Comparison of ENCODE assay signal across 10 cellular contexts in the genomic region with DNA sequence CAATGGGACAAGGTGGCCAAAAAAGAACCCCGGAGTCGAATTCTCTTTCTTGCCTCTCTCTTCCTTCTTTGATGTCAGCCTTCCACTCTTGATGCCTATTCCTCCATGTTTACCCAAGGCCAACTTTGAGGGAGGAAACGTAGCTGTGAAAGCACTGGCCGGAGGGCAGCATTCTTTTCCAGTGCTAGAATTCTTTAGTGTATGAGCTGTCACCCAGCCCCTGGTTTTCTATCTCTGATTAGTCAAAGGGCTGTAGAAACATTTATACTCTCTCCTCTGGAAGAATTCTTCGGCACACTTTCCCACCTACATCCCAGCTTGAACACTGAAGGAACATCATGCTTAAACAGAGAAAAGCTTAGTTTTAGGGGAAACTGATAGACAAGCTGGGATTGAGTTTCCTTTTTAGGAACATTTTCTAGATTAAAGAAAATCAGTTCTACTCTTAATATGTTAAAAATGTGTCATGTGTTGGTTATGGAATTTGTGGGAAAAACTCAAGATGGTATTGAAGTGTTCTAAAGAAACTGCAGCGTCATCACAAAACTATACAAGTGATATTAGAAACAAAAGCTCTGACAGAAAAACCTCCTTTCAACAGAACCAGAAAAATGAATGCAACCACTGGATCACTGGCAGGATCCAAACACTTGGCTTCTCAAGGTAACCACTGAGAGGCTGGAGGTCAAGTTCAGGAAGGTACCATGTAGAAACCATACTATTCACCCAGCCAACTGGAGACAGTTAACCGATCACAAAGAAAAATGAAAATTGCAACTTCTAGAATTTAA. TPM values are rescaled to one million over a fixed set of nuclear protein-coding genes. Genes with fewer than 3 reads are reported as not detected.
DNase-seq lines count a peak whose midpoint lies in the region; ATAC-seq, FAIRE-seq and TF ChIP-seq lines count a peak whose summit lies in the region.
"Had no signal": no experiment of that assay in that cellular context is flagged by ENCODE, and none has a peak within 500 bp of the region (broad histone marks: within the 10 kb centered on the region; RNA-seq: fewer than 3 reads in every experiment).

No MANE protein-coding gene starts in this region.

- no peak overlapping the region for H4K8ac ChIP-seq in H1 (ENCODE audit: extremely low read depth, insufficient read depth, low read length)

- H2BK12ac ChIP-seq in H1 (ENCODE audit: low read depth, low read length): no peak overlapping the region

- H2BK15ac ChIP-seq in H1 (ENCODE audit: low read length): no peak overlapping the region

- no peak for TF ChIP-seq CTCF in A673 (conservative IDR thresholded peaks at IDR 0.05; ENCODE audit: low read depth, low read length)
- TF ChIP-seq CTCF in H1 (IDR thresholded peaks at IDR 0.05; ENCODE audit: control extremely low read depth in 1 of 3, insufficient read depth in 1 of 3, low read depth in 1 of 3, low read length in 3 of 3): no peak

- no peaks in the 10 kb centered on the region for H3K27me3 ChIP-seq in A673 (replicated peaks; ENCODE audit: insufficient read depth, low read depth, low read length, poor library complexity)
- H3K27me3 ChIP-seq in H1 (replicated peaks in 1 of 4; ENCODE audit: control insufficient read depth in 3 of 4, extremely low read depth in 1 of 4, insufficient read depth in 3 of 4, low read length in 3 of 4): no peaks in the 10 kb centered on the region

- H3K23ac ChIP-seq in H1 (ENCODE audit: insufficient read length): no peak overlapping the region

- POLR2A ChIA-PET in A673 (lab: Charles Lee; ENCODE audit: low non-redundant PET): no interaction called here
- POLR2A ChIA-PET in H1 (lab: Charles Lee; ENCODE audit: partially characterized antibody): interaction anchor here (0.6 to 1.9 kb wide), 5 partner anchors 14 to 145 kb away, joined by 3 read pairs; no protein-coding TSS in a partner anchor

- H3K18ac ChIP-seq in H1 (ENCODE audit: extremely low read depth, low read length): peak overlapping the region; percentile 25; the same call in 1 of the 2 replicates

- peak overlapping the region; percentile 73 for H2BK120ac ChIP-seq in H1 (replicated peaks; ENCODE audit: low read depth, low read length)

- ATAC-seq in GM18873 (IDR thresholded peaks at IDR 0.05; ENCODE audit: low FRiP score, unreplicated experiment): no peak
- ATAC-seq in GM19463 (IDR thresholded peaks at IDR 0.05; ENCODE audit: unreplicated experiment): no peak

- no peak overlapping the region for H2AK5ac ChIP-seq in H1 (ENCODE audit: low read depth, low read length)

- BruUV-seq in A673 (replicated peaks; lab: Mats Ljungman, UMichigan): no TSS peak

- H4K5ac ChIP-seq in H1 (ENCODE audit: insufficient read length, low read depth, low read length): no peak overlapping the region

- TF ChIP-seq RAD21 in H1 (IDR thresholded peaks at IDR 0.05 in 1 of 2, conservative IDR thresholded peaks at IDR 0.05 in 1 of 2; ENCODE audit: low read depth in 2 of 2, low read length in 2 of 2): no peak

- H4K91ac ChIP-seq in H1 (replicated peaks; ENCODE audit: insufficient read length, low read length): no peak overlapping the region

- no peak overlapping the region for H3K9ac ChIP-seq in H1 (replicated peaks in 1 of 4; ENCODE audit: extremely low read depth in 1 of 4, low read depth in 3 of 4, low read length in 3 of 4)

- H3K36me3 ChIP-seq in A673 (ENCODE audit: insufficient read depth, low read length, poor library complexity, severe bottlenecking): no peaks in the 10 kb centered on the region
- no peaks in the 10 kb centered on the region for H3K36me3 ChIP-seq in H1 (ENCODE audit: control insufficient read depth in 2 of 4, insufficient read depth in 4 of 4, low read length in 3 of 4)
- H3K36me3 ChIP-seq in mesodermal cell (ENCODE audit: control insufficient read depth, insufficient read depth, low read length): peaks cover 5% of the 10 kb centered on the region

- H3K79me2 ChIP-seq in H1 (ENCODE audit: control insufficient read depth in 1 of 2, insufficient read depth in 2 of 2, low read length in 2 of 2): no peaks in the 10 kb centered on the region

- DNase-seq in A673 (ENCODE audit: low spot score) (peak; percentile 35), M059J (ENCODE audit: low read depth) (peak; percentile 99), H1 (ENCODE audit: low read depth in 1 of 2, low spot score in 2 of 2) (no peak), NCI-H187 treated with DMSO at 0.1 percent for 48 hours (lab: John Stamatoyannopoulos, UW) (no peak), SIG-M5 treated with dmso at 0.1 percent for 504 hours (lab: John Stamatoyannopoulos, UW; ENCODE audit: unreplicated experiment) (no peak)
- DNase-seq: NCI-H510A treated with DMSO at 0.1 percent for 48 hours had no signal

- CTCF ChIA-PET in A673 (lab: Charles Lee): no interaction called here
- CTCF ChIA-PET in H1 (lab: Charles Lee; ENCODE audit: partially characterized antibody): interaction anchor here (1.2 to 2.4 kb wide), 4 partner anchors 17 to 45 kb away, joined by 3 to 9 read pairs (median 4); a partner anchor contains a TSS

- H3K4me1 ChIP-seq in A673 (ENCODE audit: insufficient read depth, low read length, poor library complexity, severe bottlenecking): peaks cover 21% of the 10 kb centered on the region
- H3K4me1 ChIP-seq in H1 (replicated peaks in 1 of 4; ENCODE audit: control insufficient read depth in 3 of 4, insufficient read depth in 4 of 4, low read length in 3 of 4): peaks cover 0 to 14% (median 10%) of the 10 kb centered on the region in 4 experiments; a peak in 4 of 7 replicates
- peaks cover 22% of the 10 kb centered on the region for H3K4me1 ChIP-seq in mesodermal cell (ENCODE audit: control insufficient read depth, insufficient read depth, low read length, poor library complexity, severe bottlenecking)

- H3K4ac ChIP-seq in H1 (replicated peaks; ENCODE audit: insufficient read length, low read depth, low read length): no peak overlapping the region

- 79% methylated on average over 7 of the region's 7 CpGs; no CpG with 5 or more reads in 1 of the 2 experiments for WGBS in H1 (ENCODE audit: extremely low coverage in 1 of 2, insufficient coverage in 1 of 2, insufficient read length in 1 of 2, insufficient replicate concordance in 2 of 2, low coverage in 1 of 2, low lambda C conversion rate in 2 of 2, missing lambda C conversion rate in 1 of 2), 2 experiments
- WGBS in mesodermal cell (ENCODE audit: insufficient coverage in 2 of 2), 2 experiments: 49% methylated on average over 5 of the region's 7 CpGs; no CpG with 5 or more reads in 1 of the 2 experiments

- intact Hi-C loops in A673 (cut with micrococcal nuclease; ENCODE audit: unreplicated experiment): no loop called here

- peak overlapping the region; percentile 60; the same call in 1 of the 2 replicates for H2BK5ac ChIP-seq in H1 (ENCODE audit: low read depth, low read length)

- no peak for TF ChIP-seq EP300 in H1 (IDR thresholded peaks at IDR 0.05; ENCODE audit: borderline replicate concordance in 1 of 2, low read depth in 2 of 2, low read length in 2 of 2)

- H3K14ac ChIP-seq in H1 (ENCODE audit: insufficient read length): no peak overlapping the region

- H3K27ac ChIP-seq in A673 (ENCODE audit: low read depth, low read length, poor library complexity, severe bottlenecking) (no peak overlapping the region), H1 (ENCODE audit: low read depth, low read length) (no peak overlapping the region), mesodermal cell (ENCODE audit: low read depth, low read length, severe bottlenecking) (peak overlapping the region; percentile 99)
- H3K27ac ChIP-seq: C4-2B had no signal

- peak overlapping the region; percentile 27 to 49; a peak in 3 of 4 replicates for H3K4me2 ChIP-seq in H1 (ENCODE audit: insufficient read depth in 1 of 2, low read depth in 2 of 2, low read length in 2 of 2)

- H3K56ac ChIP-seq in H1 (replicated peaks; ENCODE audit: insufficient read length, low read depth, low read length): no peak overlapping the region

- no peak for FAIRE-seq in H1 (lab: Jason Lieb, UNC)

- no peaks in the 10 kb centered on the region for H3K23me2 ChIP-seq in H1 (ENCODE audit: low read depth, low read length)

- peak overlapping the region; percentile 62; the same call in 1 of the 2 replicates for H2BK20ac ChIP-seq in H1 (ENCODE audit: low read length)

- TF ChIP-seq POLR2A in H1 (IDR thresholded peaks at IDR 0.05; ENCODE audit: control extremely low read depth in 1 of 2, low read depth in 2 of 2, low read length in 2 of 2): no peak

- H3K79me1 ChIP-seq in H1 (ENCODE audit: low read depth, low read length): no peaks in the 10 kb centered on the region

- H3K4me3 ChIP-seq in A673 (ENCODE audit: low read depth, low read length, poor library complexity, severe bottlenecking) (no peak overlapping the region), H1 (ENCODE audit: extremely low read depth in 1 of 4, insufficient read depth in 2 of 4, low read depth in 3 of 4, low read length in 4 of 4) (peak overlapping the region in 1 of 4 experiments; percentile 49; a peak in 1 of 8 replicates), mesodermal cell (ENCODE audit: extremely low read depth, insufficient read depth, low read length, poor library complexity, severe bottlenecking) (no peak overlapping the region)

- H2AFZ ChIP-seq in H1 (ENCODE audit: low read length): no peak overlapping the region

- no peaks in the 10 kb centered on the region for H3K9me3 ChIP-seq in A673 (ENCODE audit: low read depth, low read length, poor library complexity, severe bottlenecking)
- H3K9me3 ChIP-seq in H1 (ENCODE audit: insufficient read depth in 2 of 2, low read depth in 1 of 2, low read length in 1 of 2): 0 out of 4 replicates have a peak, but pooled peaks cover 0 to 4% of the 10 kb centered on the region in 2 experiments
- peaks cover 7% of the 10 kb centered on the region for H3K9me3 ChIP-seq in mesodermal cell (ENCODE audit: control insufficient read depth, low read length)

- H4K20me1 ChIP-seq in H1 (replicated peaks in 1 of 2; ENCODE audit: control insufficient read depth in 1 of 2, insufficient read depth in 2 of 2, low read length in 2 of 2): no peaks in the 10 kb centered on the region

TF ChIP-seq in H1, 55 proteins besides CTCF, POLR2A, EP300 and RAD21:
- TF ChIP-seq SP2 (IDR thresholded peaks at IDR 0.05; ENCODE audit: low read length): no peak
- TF ChIP-seq MAFK (IDR thresholded peaks at IDR 0.05; ENCODE audit: low read depth, low read length): peak; percentile 35; the same call in 1 of the 2 replicates
TF ChIP-seq in H1: peak in this region for 1.

RNA-seq across cellular contexts. Expression of a gene that starts 20.7 kb away (rescaled TPM):
- total RNA-seq in A673 (2021): 75.2 and 82.8 TPM in 2 replicates
- 74.4 and 93.3 TPM in 2 replicates for total RNA-seq in M059J (2014; rRNA removed; shearing (Covaris generic))
- total RNA-seq in H1 (2021; fragmentation: NEBNext Ultra II Directional; extraction: Animal tissue kit (Norgen Biotek cat#: 25700)): 91.2 and 112 TPM in 2 replicates
- 21.8 and 25.0 TPM in 2 replicates for polyA plus RNA-seq in H1 (2011; rRNA removed)
- polyA plus RNA-seq in H1 (2011; cell fraction: cytosol; rRNA removed): 30.4 TPM
- 45.8 TPM for polyA plus RNA-seq in H1 (2011; cell fraction: nucleus; rRNA removed)
- 34.7 to 45.5 TPM (median 41.2 TPM) in 4 replicates for polyA plus RNA-seq in H1 (2012, experiment 1 of 2)
- 1.9 TPM for polyA plus RNA-seq in H1 (2012, experiment 2 of 2)
- polyA plus RNA-seq in H1 (2013, experiment 1 of 2): 37.2 TPM
- polyA plus RNA-seq in H1 (2013, experiment 2 of 2): 37.2 TPM
- polyA minus RNA-seq in H1 (2011; rRNA and poly(A)+ RNA removed): 85.4 and 136 TPM in 2 replicates
- 81.0 TPM for polyA minus RNA-seq in H1 (2011; cell fraction: cytosol; rRNA and poly(A)+ RNA removed)
- 206 TPM for polyA minus RNA-seq in H1 (2011; cell fraction: nucleus; rRNA and poly(A)+ RNA removed)
- polyA plus RNA-seq in mesodermal cell (2013, experiment 1 of 2): 53.3 TPM
- polyA plus RNA-seq in mesodermal cell (2013, experiment 2 of 2): 48.2 TPM

Comparison
In these comparisons a context has a peak if more than half of its experiments do, and no peak if none do; other contexts are left out.
1. DNase-seq: peak in A673 (single experiment) and M059J (single experiment); none in H1 (0 of 2), NCI-H187 treated with DMSO at 0.1 percent for 48 hours (single experiment) and SIG-M5 treated with dmso at 0.1 percent for 504 hours (single experiment).